In genomic region chr9:677461-678097, GRCh38 we compare ENCODE assay signal across 8 cellular contexts.
DNase-seq lines count a peak whose midpoint lies in the region; TF ChIP-seq lines count a peak whose summit lies in the region.
"Had no signal": no experiment of that assay in that cellular context is flagged by ENCODE, and none has a peak within 500 bp of the region (broad histone marks: within the 10 kb centered on the region; RNA-seq: fewer than 3 reads in every experiment).

No MANE protein-coding gene starts in this region.

- peaks cover 5% of the 10 kb centered on the region for H3K27me3 Mint-ChIP-seq in activated T-helper 1 cell treated with anti-CD3 and anti-CD28 coated beads, Interleukin-12 subunit alpha, Interleukin-12 subunit beta, Interleukin-2, Interleukin-4 antibody, amounts not matched to agents 30 ng/mL and 10 ng/mL and 1 ng/mL, durations not matched to agents 14 hours and 24 hours and 36 hours (ENCODE audit: insufficient read depth)

- CTCF ChIA-PET in GM10248 (lab: Yijun Ruan, JAX), result interaction anchor here (1.4 kb wide), 1 partner anchor 9 kb away, joined by 5 read pairs; no protein-coding TSS in a partner anchor

- H3K4me1 ChIP-seq in stomach smooth muscle (ENCODE audit: control insufficient read depth, insufficient read depth, low read length), result no peaks in the 10 kb centered on the region
- no peaks in the 10 kb centered on the region for H3K4me1 ChIP-seq in effector memory CD4-positive, alpha-beta T cell (ENCODE audit: control insufficient read depth, insufficient read depth, low read length, poor library complexity, severe bottlenecking)
- H3K4me1 ChIP-seq: SJCRH30 had no signal

- no peaks in the 10 kb centered on the region for H3K36me3 ChIP-seq in stomach smooth muscle (ENCODE audit: control insufficient read depth in 2 of 2, insufficient read depth in 2 of 2, low read length in 2 of 2)
- H3K36me3 ChIP-seq in effector memory CD4-positive, alpha-beta T cell (ENCODE audit: control insufficient read depth, insufficient read depth, low read length), result no peaks in the 10 kb centered on the region
- H3K36me3 ChIP-seq: SJCRH30 had no signal

- no peak for TF ChIP-seq CTCF in GM10248 (IDR thresholded peaks at IDR 0.05; ENCODE audit: control extremely low read depth, extremely low read depth, low read depth, missing control alignments)

- peak overlapping the region; percentile 16 to 43 for H3K9ac ChIP-seq in stomach smooth muscle (ENCODE audit: low read length in 2 of 2)

- H3K36me3 Mint-ChIP-seq in activated T-helper 1 cell treated with anti-CD3 and anti-CD28 coated beads, Interleukin-12 subunit alpha, Interleukin-12 subunit beta, Interleukin-2, Interleukin-4 antibody, amounts not matched to agents 30 ng/mL and 10 ng/mL and 1 ng/mL, durations not matched to agents 14 hours and 24 hours and 36 hours (ENCODE audit: low read depth), result no peaks in the 10 kb centered on the region

- peak overlapping the region; percentile 7 for H3K27ac ChIP-seq in stomach smooth muscle (ENCODE audit: low read length)
- no peak overlapping the region for H3K27ac ChIP-seq in effector memory CD4-positive, alpha-beta T cell (ENCODE audit: insufficient read depth, low read length, poor library complexity, severe bottlenecking)
- H3K27ac ChIP-seq: SJCRH30 had no signal

- peak overlapping the region; percentile 56 to 70 for H3K4me3 ChIP-seq in stomach smooth muscle (ENCODE audit: low read length in 2 of 2)
- no peak overlapping the region for H3K4me3 ChIP-seq in effector memory CD4-positive, alpha-beta T cell (ENCODE audit: insufficient read depth, low read depth, low read length, poor library complexity, severe bottlenecking)
- H3K4me3 ChIP-seq: SJCRH30 had no signal

- DNase-seq in HT1080 (ENCODE audit: low read depth) (peak; percentile 40), inferior parietal cortex (ENCODE audit: extremely low spot score) (peak; percentile 72), D341Med (ENCODE audit: low spot score) (no peak), GM10248 (ENCODE audit: extremely low spot score) (no peak)
- no peak for DNase-seq in activated T-helper 1 cell treated with anti-CD3 and anti-CD28 coated beads, Interleukin-12 subunit alpha, Interleukin-12 subunit beta, Interleukin-2, Interleukin-4 antibody, amounts not matched to agents 30 ng/mL and 10 ng/mL and 1 ng/mL, durations not matched to agents 14 hours and 24 hours and 36 hours (ENCODE audit: low spot score)
- DNase-seq in effector memory CD4-positive, alpha-beta T cell, result no peak
- DNase-seq: SJCRH30 had no signal

- POLR2A ChIA-PET in GM10248 (lab: Yijun Ruan, JAX), result no interaction called here

- H3K4me1 Mint-ChIP-seq in activated T-helper 1 cell treated with anti-CD3 and anti-CD28 coated beads, Interleukin-12 subunit alpha, Interleukin-12 subunit beta, Interleukin-2, Interleukin-4 antibody, amounts not matched to agents 30 ng/mL and 10 ng/mL and 1 ng/mL, durations not matched to agents 14 hours and 24 hours and 36 hours (ENCODE audit: low read depth), result peaks cover 24% of the 10 kb centered on the region

- H3K27me3 ChIP-seq in stomach smooth muscle (ENCODE audit: control insufficient read depth in 1 of 2, insufficient read depth in 2 of 2, low read length in 2 of 2), result no peaks in the 10 kb centered on the region
- no peaks in the 10 kb centered on the region for H3K27me3 ChIP-seq in effector memory CD4-positive, alpha-beta T cell (replicated peaks; ENCODE audit: control insufficient read depth, insufficient read depth, low read length, poor library complexity, severe bottlenecking)
- H3K27me3 ChIP-seq: SJCRH30 had no signal

- no peaks in the 10 kb centered on the region for H3K9me3 ChIP-seq in stomach smooth muscle (ENCODE audit: control insufficient read depth in 2 of 2, low read length in 2 of 2)
- H3K9me3 ChIP-seq in effector memory CD4-positive, alpha-beta T cell (ENCODE audit: control insufficient read depth, low read length), result no peaks in the 10 kb centered on the region
- H3K9me3 ChIP-seq: SJCRH30 had no signal

- peak overlapping the region; percentile 61 for H3K4me3 Mint-ChIP-seq in activated T-helper 1 cell treated with anti-CD3 and anti-CD28 coated beads, Interleukin-12 subunit alpha, Interleukin-12 subunit beta, Interleukin-2, Interleukin-4 antibody, amounts not matched to agents 30 ng/mL and 10 ng/mL and 1 ng/mL, durations not matched to agents 14 hours and 24 hours and 36 hours

- intact Hi-C loops in activated T-helper 1 cell treated with anti-CD3 and anti-CD28 coated beads, Interleukin-12 subunit alpha, Interleukin-12 subunit beta, Interleukin-2, Interleukin-4 antibody, amounts not matched to agents 30 ng/mL and 10 ng/mL and 1 ng/mL, durations not matched to agents 14 hours and 24 hours and 36 hours (cut with micrococcal nuclease), result loop anchor here (2.0 kb wide), 1 partner anchor 29 kb away; no protein-coding TSS in a partner anchor

- no peak overlapping the region for H3K27ac Mint-ChIP-seq in activated T-helper 1 cell treated with anti-CD3 and anti-CD28 coated beads, Interleukin-12 subunit alpha, Interleukin-12 subunit beta, Interleukin-2, Interleukin-4 antibody, amounts not matched to agents 30 ng/mL and 10 ng/mL and 1 ng/mL, durations not matched to agents 14 hours and 24 hours and 36 hours

- no peaks in the 10 kb centered on the region for H3K9me3 Mint-ChIP-seq in activated T-helper 1 cell treated with anti-CD3 and anti-CD28 coated beads, Interleukin-12 subunit alpha, Interleukin-12 subunit beta, Interleukin-2, Interleukin-4 antibody, amounts not matched to agents 30 ng/mL and 10 ng/mL and 1 ng/mL, durations not matched to agents 14 hours and 24 hours and 36 hours

Comparison
In these comparisons a context has a peak if more than half of its experiments do, and no peak if none do; other contexts are left out.
1. DNase-seq: peak in HT1080 (single experiment) and inferior parietal cortex (single experiment); none in activated T-helper 1 cell treated with anti-CD3 and anti-CD28 coated beads, Interleukin-12 subunit alpha, Interleukin-12 subunit beta, Interleukin-2, Interleukin-4 antibody, amounts not matched to agents 30 ng/mL and 10 ng/mL and 1 ng/mL, durations not matched to agents 14 hours and 24 hours and 36 hours (single experiment), D341Med (single experiment), effector memory CD4-positive, alpha-beta T cell (0 of 3) and GM10248 (single experiment).